ENCODE assay signal across 15 cellular contexts in the genomic region with DNA sequence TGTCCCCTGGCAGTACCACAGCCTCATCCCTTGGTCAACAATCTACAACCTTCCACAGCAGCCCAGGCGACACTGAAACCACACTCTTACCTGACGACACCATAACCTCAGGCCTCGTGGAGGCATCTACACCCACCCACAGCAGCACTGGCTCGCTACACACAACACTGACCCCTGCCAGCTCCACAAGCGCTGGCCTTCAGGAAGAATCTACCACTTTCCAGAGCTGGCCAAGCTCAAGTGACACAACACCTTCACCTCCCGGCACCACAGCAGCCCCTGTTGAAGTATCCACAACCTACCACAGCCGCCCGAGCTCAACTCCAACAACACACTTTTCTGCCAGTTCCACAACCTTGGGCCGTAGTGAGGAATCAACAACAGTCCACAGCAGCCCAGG. TPM values are rescaled to one million over a fixed set of nuclear protein-coding genes. Genes with fewer than 3 reads are reported as not detected.
"Had no signal": no experiment of that assay in that cellular context is flagged by ENCODE, and none has a peak within 500 bp of the region (broad histone marks: within the 10 kb centered on the region; RNA-seq: fewer than 3 reads in every experiment).

No MANE protein-coding gene starts in this region.

RNA-seq across cellular contexts. Expression of gene MUC17, which starts 20.5 kb away (rescaled TPM):
- total RNA-seq: activated B cell treated with CpG ODN at 0.5 μM for 24 hours; activated CD8-positive, alpha-beta T cell treated with anti-CD3 and anti-CD28 coated beads for 36 hours; activated naive CD4-positive, alpha-beta T cell treated with anti-CD3 and anti-CD28 coated beads for 36 hours; activated naive CD8-positive, alpha-beta T cell treated with anti-CD3 and anti-CD28 coated beads for 36 hours; activated T-cell treated with anti-CD3 and anti-CD28 coated beads, Interleukin-2, amount 50 U/mL, for 4 hours; activated T-helper 2 cell treated with anti-CD3 and anti-CD28 coated beads, Interferon-gamma antibody, Interleukin-2, Interleukin-4, amounts not matched to agents 10 μg/mL and 5 μg/mL and 100 μg/mL, durations not matched to agents 14 hours and 24 hours and 36 hours; astrocyte; chondrocyte; dermis blood vessel endothelial cell; esophagus squamous epithelium; fibroblast of lung; fibroblast of villous mesenchyme; frontal cortex; T-helper 17 cell had no signal
- polyA plus RNA-seq: fibroblast of lung, SK-N-SH had no signal

RNA-seq across cellular contexts. Expression of gene MUC12, which starts 30.0 kb away (rescaled TPM):
- total RNA-seq: activated B cell treated with CpG ODN at 0.5 μM for 24 hours; activated naive CD4-positive, alpha-beta T cell treated with anti-CD3 and anti-CD28 coated beads for 36 hours; chondrocyte; dermis blood vessel endothelial cell; fibroblast of villous mesenchyme had no signal
- polyA plus RNA-seq: SK-N-SH had no signal

RNA-seq across cellular contexts. Expression of gene MUC3A, which starts 50.0 kb away (rescaled TPM):
- total RNA-seq: activated B cell treated with CpG ODN at 0.5 μM for 24 hours; activated CD8-positive, alpha-beta T cell treated with anti-CD3 and anti-CD28 coated beads for 36 hours; activated naive CD4-positive, alpha-beta T cell treated with anti-CD3 and anti-CD28 coated beads for 36 hours; activated naive CD8-positive, alpha-beta T cell treated with anti-CD3 and anti-CD28 coated beads for 36 hours; chondrocyte; dermis blood vessel endothelial cell; fibroblast of lung; fibroblast of villous mesenchyme; T-helper 17 cell had no signal
- polyA plus RNA-seq: fibroblast of lung had no signal
